Comparison of ENCODE assay signal across 20 cellular contexts in the genomic region with DNA sequence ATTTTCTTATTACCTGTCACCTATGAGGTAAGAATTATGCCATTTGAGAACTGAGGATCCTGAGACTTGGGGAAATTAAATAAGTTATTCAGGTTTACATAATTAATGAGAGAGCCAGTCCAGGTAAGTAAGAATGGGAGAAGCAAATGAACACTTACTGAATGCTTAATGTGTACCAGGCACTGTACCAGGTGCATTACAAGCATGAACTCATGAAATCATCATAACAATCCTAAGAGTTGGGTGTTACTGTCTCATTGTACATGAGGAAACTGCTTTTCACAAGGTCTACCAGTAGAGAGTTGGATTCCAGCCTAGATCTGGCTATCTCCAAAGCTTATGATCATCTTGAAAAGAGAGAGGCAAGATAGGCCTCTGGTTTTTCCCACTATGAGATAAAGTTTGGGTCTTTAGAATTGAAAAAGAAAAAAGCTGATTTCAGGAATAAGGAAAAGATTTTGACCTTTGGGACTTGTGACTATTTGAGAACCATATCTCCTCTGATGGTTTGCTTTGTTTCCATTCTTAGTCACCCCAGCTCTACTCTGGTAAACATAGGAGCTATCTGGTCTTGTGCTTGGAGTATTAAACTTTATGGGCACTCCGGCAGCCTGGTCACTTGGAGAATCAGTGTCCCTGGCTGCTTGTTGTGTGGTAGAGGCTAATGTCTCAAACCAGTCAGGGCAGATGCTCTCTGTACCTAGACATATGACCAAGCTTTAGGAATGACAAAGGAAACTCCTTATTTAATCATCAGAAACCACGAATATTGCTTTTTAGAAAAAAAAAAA. TPM values are rescaled to one million over a fixed set of nuclear protein-coding genes. Genes with fewer than 3 reads are reported as not detected.
DNase-seq lines count a peak whose midpoint lies in the region; ATAC-seq, FAIRE-seq and TF ChIP-seq lines count a peak whose summit lies in the region.
"Had no signal": no experiment of that assay in that cellular context is flagged by ENCODE, and none has a peak within 500 bp of the region (broad histone marks: within the 10 kb centered on the region; RNA-seq: fewer than 3 reads in every experiment).

No MANE protein-coding gene starts in this region.

- no peak overlapping the region for H2AFZ ChIP-seq in K562 (ENCODE audit: low read depth, low read length)

- in situ Hi-C loops in K562 (cut with MboI), result no loop called here

- H3K9me1 ChIP-seq in K562 (ENCODE audit: control insufficient read depth, insufficient read depth, low read length), result no peaks in the 10 kb centered on the region

- no peaks in the 10 kb centered on the region for H3K9me3 ChIP-seq in K562 (replicated peaks; ENCODE audit: control insufficient read depth, insufficient read depth, low read depth, low read length)
- H3K9me3 ChIP-seq: BE2C had no signal

- TF ChIP-seq EP300 in K562 (IDR thresholded peaks at IDR 0.05; ENCODE audit: low read length), result no peak

- 29% methylated on average over 2 of the region's 2 CpGs for WGBS in K562 (ENCODE audit: insufficient coverage, low coverage, missing lambda C conversion rate)

- CTCF ChIA-PET in K562 (lab: Yijun Ruan, JAX; ENCODE audit: low intra/inter-chr PET ratio), result no interaction called here

- ATAC-seq in K562, result no peak
- no peak for ATAC-seq in HG03442 (IDR thresholded peaks at IDR 0.05; ENCODE audit: unreplicated experiment)

- DNase-seq in ELR (ENCODE audit: low read depth) (peak; percentile 48), M059J (ENCODE audit: low read depth) (peak; percentile 52), K562 (ENCODE audit: extremely low read depth in 1 of 4, low spot score in 3 of 4) (no peak), iris pigment epithelial cell (ENCODE audit: low read depth) (peak; percentile 24), retina (no peak)
- no peak for DNase-seq in stimulated activated CD4-positive, alpha-beta T cell treated with anti-CD3 and anti-CD28 coated beads, Interleukin-1b, Interleukin-23, amount 100 ng/mL, for 48 hours
- DNase-seq in stimulated activated CD4-positive, alpha-beta T cell treated with anti-CD3 and anti-CD28 coated beads, Interleukin-15, amount 100 ng/mL, for 24 hours, result no peak
- DNase-seq: BE2C; CD4-positive, alpha-beta memory T cell; DND-41; H9; MV-4-11; NCI-H1436; NCI-H2029 treated with DMSO at 0.1 percent for 48 hours; NCI-H524; SHP77 treated with DMSO at 0.1 percent for 48 hours had no signal

- no peaks in the 10 kb centered on the region for H3K4me1 ChIP-seq in K562 (replicated peaks in 1 of 2; ENCODE audit: control insufficient read depth in 2 of 2, insufficient read depth in 2 of 2, low read length in 2 of 2)
- H3K4me1 ChIP-seq: BE2C had no signal

- no peaks in the 10 kb centered on the region for H3K36me3 ChIP-seq in K562 (ENCODE audit: control insufficient read depth, insufficient read depth, low read length)
- H3K36me3 ChIP-seq: BE2C had no signal

- H3K27me3 ChIP-seq in K562 (ENCODE audit: control insufficient read depth in 2 of 2, insufficient read depth in 2 of 2, low read length in 2 of 2), result 0 out of 5 replicates have a peak, but pooled peaks cover 0 to 6% of the 10 kb centered on the region in 2 experiments

- H3K27ac ChIP-seq in K562 (ENCODE audit: extremely low read depth, low read depth, low read length), result no peak overlapping the region
- H3K27ac ChIP-seq: KMS-11 had no signal

- TF ChIP-seq CTCF in K562 (IDR thresholded peaks at IDR 0.05 in 2 of 3, conservative IDR thresholded peaks at IDR 0.05 in 1 of 3; ENCODE audit: insufficient read depth in 2 of 3, low read depth in 1 of 3, low read length in 3 of 3), result no peak

- no TSS peak for BruUV-seq in K562 (replicated peaks; lab: Mats Ljungman, UMichigan)

- intact Hi-C loops in K562 (cut with micrococcal nuclease), result no loop called here

- H3K4me2 ChIP-seq in K562 (ENCODE audit: insufficient read depth, low read length), result no peak overlapping the region
- H3K4me2 ChIP-seq: KMS-11 had no signal

- H4K20me1 ChIP-seq in K562 (replicated peaks; ENCODE audit: control insufficient read depth, insufficient read depth, low read length), result no peaks in the 10 kb centered on the region

- TF ChIP-seq POLR2A in K562 (conservative IDR thresholded peaks at IDR 0.05), result no peak

- H3K79me2 ChIP-seq in K562 (ENCODE audit: control insufficient read depth, insufficient read depth, low read length), result no peaks in the 10 kb centered on the region

- H3K4me3 ChIP-seq in K562, result no peak overlapping the region

- peak; percentile 19 for FAIRE-seq in K562 (lab: Jason Lieb, UNC)
- FAIRE-seq: D721Med, RCC 7860 had no signal

- POLR2A ChIA-PET in K562 (lab: Yijun Ruan, JAX), result interaction anchor here (0.6 kb wide), 1 partner anchor 266 kb away, joined by 3 read pairs; the partner anchor contains the start of gene CCDC91

- H3K9ac ChIP-seq in K562 (ENCODE audit: insufficient read depth in 1 of 2, low read depth in 2 of 2, low read length in 2 of 2), result no peak overlapping the region
- H3K9ac ChIP-seq: KMS-11 had no signal

- no peak for TF ChIP-seq RAD21 in K562 (CRISPR knock-in tag; conservative IDR thresholded peaks at IDR 0.05 in 1 of 2, IDR thresholded peaks at IDR 0.05 in 1 of 2)

TF ChIP-seq in K562, 482 proteins besides CTCF, POLR2A, EP300 and RAD21:
- TF ChIP-seq SMARCE1 (IDR thresholded peaks at IDR 0.05) (no peak), FOXM1 (IDR thresholded peaks at IDR 0.05; ENCODE audit: low read depth) (no peak), FOXM1 (CRISPR knock-in tag; IDR thresholded peaks at IDR 0.05; ENCODE audit: low read depth) (no peak), RBM25 (IDR thresholded peaks at IDR 0.05; ENCODE audit: low read depth, low read length, severe bottlenecking) (peak; percentile 96), YBX1 (IDR thresholded peaks at IDR 0.05) (no peak), ZNF3 (CRISPR knock-in tag; IDR thresholded peaks at IDR 0.05) (peak; percentile 92), ZNF740 (CRISPR knock-in tag; IDR thresholded peaks at IDR 0.05) (no peak), ZNF740 (tag; IDR thresholded peaks at IDR 0.05) (no peak)
- TF ChIP-seq, protein P1, sequence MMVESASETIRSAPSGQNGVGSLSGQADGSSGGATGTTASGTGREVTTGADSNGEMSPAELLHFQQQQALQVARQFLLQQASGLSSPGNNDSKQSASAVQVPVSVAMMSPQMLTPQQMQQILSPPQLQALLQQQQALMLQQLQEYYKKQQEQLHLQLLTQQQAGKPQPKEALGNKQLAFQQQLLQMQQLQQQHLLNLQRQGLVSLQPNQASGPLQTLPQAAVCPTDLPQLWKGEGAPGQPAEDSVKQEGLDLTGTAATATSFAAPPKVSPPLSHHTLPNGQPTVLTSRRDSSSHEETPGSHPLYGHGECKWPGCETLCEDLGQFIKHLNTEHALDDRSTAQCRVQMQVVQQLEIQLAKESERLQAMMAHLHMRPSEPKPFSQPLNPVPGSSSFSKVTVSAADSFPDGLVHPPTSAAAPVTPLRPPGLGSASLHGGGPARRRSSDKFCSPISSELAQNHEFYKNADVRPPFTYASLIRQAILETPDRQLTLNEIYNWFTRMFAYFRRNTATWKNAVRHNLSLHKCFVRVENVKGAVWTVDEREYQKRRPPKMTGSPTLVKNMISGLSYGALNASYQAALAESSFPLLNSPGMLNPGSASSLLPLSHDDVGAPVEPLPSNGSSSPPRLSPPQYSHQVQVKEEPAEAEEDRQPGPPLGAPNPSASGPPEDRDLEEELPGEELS (CRISPR knock-in tag; IDR thresholded peaks at IDR 0.05; ENCODE audit: borderline replicate concordance), result no peak
TF ChIP-seq in K562: peak in this region for 2.

RNA-seq across cellular contexts. Expression of gene PTHLH, which starts 48.0 kb away (rescaled TPM):
- 7.5 and 8.1 TPM in 2 replicates for total RNA-seq in M059J (2014; rRNA removed; shearing (Covaris generic))
- 2.9 and 3.2 TPM in 2 replicates for total RNA-seq in K562 (2011; cell fraction: chromatin; rRNA removed; ENCODE audit: low replicate concordance)
- 1.6 and 4.0 TPM in 2 replicates for total RNA-seq in K562 (2011; cell fraction: nucleolus; rRNA removed)
- total RNA-seq in K562 (2011; cell fraction: nucleoplasm; rRNA removed), result 2.7 and 3.4 TPM in 2 replicates
- total RNA-seq in K562 (2014; rRNA removed) (0.91 and 1.2 TPM in 2 replicates), K562 (2014; rRNA removed; fragmentation: Illumina TruSeq; extraction: Trizol) (0.40 and 0.54 TPM in 2 replicates), K562 (2015; rRNA removed; fragmentation: Illumina TruSeq; extraction: Trizol) (0.23 and 0.51 TPM in 2 replicates), K562 (2021) (0.78 and 0.98 TPM in 2 replicates)
- polyA plus RNA-seq in K562 (2011; rRNA removed) (1.1 and 2.5 TPM in 2 replicates), K562 (2014; fragmentation: Illumina TruSeq; extraction: Trizol) (0.68 and 0.85 TPM in 2 replicates), K562 (2014; fragmentation: Nextera tagmentation; extraction: Ambion mirVana) (under 1 TPM; 0.14 TPM), K562 (2014; rRNA removed) (0.74 and 1.2 TPM in 2 replicates)
- polyA plus RNA-seq in K562 (2011; cell fraction: cytosol; rRNA removed), result 1.7 and 5.0 TPM in 2 replicates
- polyA plus RNA-seq in K562 (2011; cell fraction: nucleus; rRNA removed), result 1.7 and 2.2 TPM in 2 replicates
- polyA plus RNA-seq in K562 (2012), result 1.2 and 1.4 TPM in 2 replicates
- polyA minus RNA-seq in K562 (2011; rRNA and poly(A)+ RNA removed), result 0.60 and 2.7 TPM in 2 replicates
- not detected in 2 replicates for polyA minus RNA-seq in K562 (2011; cell fraction: cytosol; rRNA and poly(A)+ RNA removed)
- polyA minus RNA-seq in K562 (2011; cell fraction: nucleus; rRNA and poly(A)+ RNA removed), result 2.0 and 2.6 TPM in 2 replicates
- total RNA-seq: CD4-positive, alpha-beta memory T cell had no signal
- polyA plus RNA-seq: CD4-positive, alpha-beta memory T cell had no signal

Comparison
In these comparisons a context has a peak if more than half of its experiments do, and no peak if none do; other contexts are left out.
1. DNase-seq: peak in ELR (single experiment), M059J (single experiment) and iris pigment epithelial cell (single experiment); none in K562 (0 of 4), retina (single experiment), stimulated activated CD4-positive, alpha-beta T cell treated with anti-CD3 and anti-CD28 coated beads, Interleukin-1b, Interleukin-23, amount 100 ng/mL, for 48 hours (single experiment) and stimulated activated CD4-positive, alpha-beta T cell treated with anti-CD3 and anti-CD28 coated beads, Interleukin-15, amount 100 ng/mL, for 24 hours (single experiment).